17 cellular contexts compared by ENCODE assay signal in the genomic region with DNA sequence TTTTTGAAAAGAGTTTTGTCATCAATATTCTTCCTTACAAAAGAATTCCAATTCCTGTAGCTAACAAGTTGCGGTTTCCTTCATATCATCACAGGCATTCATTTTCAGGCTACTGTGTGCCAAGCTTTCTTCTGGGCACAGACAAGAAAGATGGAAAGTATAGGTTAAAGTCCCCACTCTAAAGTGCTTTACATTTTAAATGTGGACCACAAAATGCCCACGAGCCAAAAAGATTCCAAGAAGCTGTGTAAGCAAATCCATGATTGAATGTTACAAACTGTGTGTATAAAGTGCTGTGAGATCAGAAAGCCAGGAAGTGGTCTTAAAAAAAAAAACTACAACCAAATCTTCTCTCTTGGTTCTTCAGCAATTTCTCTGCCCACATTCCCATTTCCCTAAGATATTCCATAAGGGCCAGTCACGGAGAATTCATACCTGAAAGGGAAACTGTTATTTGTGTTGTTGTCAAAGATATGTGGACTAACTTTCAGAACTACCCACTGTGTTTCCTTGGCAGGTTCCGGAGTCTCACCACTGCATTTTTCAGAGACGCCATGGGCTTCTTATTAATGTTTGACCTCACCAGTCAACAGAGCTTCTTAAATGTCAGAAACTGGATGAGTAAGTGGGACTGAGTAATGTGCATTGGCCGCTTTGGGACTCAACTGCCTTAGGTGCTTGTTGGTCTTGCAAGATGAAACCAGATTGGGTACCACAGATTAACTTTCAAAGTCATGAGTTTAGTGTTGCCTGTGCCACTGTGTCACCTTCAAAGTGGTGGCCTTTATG.
"Had no signal": no experiment of that assay in that cellular context is flagged by ENCODE, and none has a peak within 500 bp of the region (broad histone marks: within the 10 kb centered on the region; RNA-seq: fewer than 3 reads in every experiment).

No MANE protein-coding gene starts in this region.

- H3K27ac ChIP-seq: gastrocnemius medialis, heart right ventricle, neural progenitor cell, pancreas, upper lobe of left lung, VCaP had no signal

- H2AFZ ChIP-seq: neural progenitor cell had no signal

- DNase-seq: activated CD4-positive, alpha-beta memory T cell treated with anti-CD3 and anti-CD28 coated beads for 36 hours; activated CD8-positive, alpha-beta memory T cell treated with anti-CD3 and anti-CD28 coated beads, Interleukin-2, amount 10 ng/mL, durations not matched to agents 7 days and 5 days; activated naive CD4-positive, alpha-beta T cell treated with anti-CD3 and anti-CD28 coated beads for 36 hours; activated T-cell treated with anti-CD3 and anti-CD28 coated beads, Interleukin-2, amount 50 U/mL, for 1 hour; effector CD8-positive, alpha-beta T cell; gastrocnemius medialis; heart right ventricle; pancreas; stimulated activated CD4-positive, alpha-beta T cell treated with anti-CD3 and anti-CD28 coated beads, Interleukin-4, amount 100 ng/mL, for 4 hours; stimulated activated CD8-positive, alpha-beta memory T cell treated with anti-CD3 and anti-CD28 coated beads, Interleukin-4, amount 100 ng/mL, for 48 hours; stimulated activated naive CD8-positive, alpha-beta T cell treated with anti-CD3 and anti-CD28 coated beads, Interleukin-15, Interleukin-2, amounts not matched to agents 100 U/mL and 50 U/mL, for 24 hours; T-helper 1 cell; T1000; upper lobe of left lung had no signal

- H3K4me2 ChIP-seq: neural progenitor cell had no signal

- H3K9me3 ChIP-seq: gastrocnemius medialis, heart right ventricle, pancreas, upper lobe of left lung had no signal

- H3K4me3 ChIP-seq: gastrocnemius medialis, heart right ventricle, lung, neural progenitor cell, pancreas, upper lobe of left lung had no signal

- H3K4me1 ChIP-seq: gastrocnemius medialis, heart right ventricle, pancreas, upper lobe of left lung had no signal

- H3K36me3 ChIP-seq: gastrocnemius medialis, heart right ventricle, neural progenitor cell, pancreas, upper lobe of left lung had no signal

- H3K27me3 ChIP-seq: gastrocnemius medialis, neural progenitor cell, pancreas, upper lobe of left lung had no signal

- FAIRE-seq: pancreas had no signal
